24 cellular contexts compared by ENCODE assay signal in the genomic region with DNA sequence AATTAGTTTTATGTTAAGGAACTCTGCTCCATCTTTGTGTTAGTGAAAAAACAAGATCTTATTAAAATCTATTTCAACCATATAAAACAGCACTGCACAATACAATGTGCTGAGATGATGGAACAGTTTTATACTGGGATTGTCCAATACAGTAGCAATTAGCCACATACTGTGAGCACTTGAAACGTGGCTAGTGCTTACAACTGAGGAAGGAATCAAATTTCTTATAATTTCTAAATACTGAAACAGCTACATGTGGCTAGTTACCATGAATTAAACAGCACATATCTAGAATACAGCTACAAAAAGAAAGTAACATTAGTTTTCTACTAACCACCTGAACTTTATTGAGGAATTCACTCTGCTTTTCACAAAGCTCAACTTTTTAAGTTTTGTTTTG.
"Had no signal": no experiment of that assay in that cellular context is flagged by ENCODE, and none has a peak within 500 bp of the region (broad histone marks: within the 10 kb centered on the region; RNA-seq: fewer than 3 reads in every experiment).

No MANE protein-coding gene starts in this region.

- H3K4me1 ChIP-seq: Peyer's patch, SJCRH30 had no signal

- H3K9me3 ChIP-seq: Peyer's patch, SJCRH30, SK-N-SH had no signal

- DNase-seq: activated CD4-positive, alpha-beta T cell treated with anti-CD3 and anti-CD28 coated beads for 4 hours; activated CD8-positive, alpha-beta memory T cell treated with anti-CD3 and anti-CD28 coated beads, Interleukin-2, amount 50 U/mL, for 4 hours; activated CD8-positive, alpha-beta T cell treated with anti-CD3 and anti-CD28 coated beads for 36 hours; activated gamma-delta T cell treated with Interleukin-2 at 50 U/mL for 16 hours; activated naive CD4-positive, alpha-beta T cell treated with anti-CD3 and anti-CD28 coated beads, Interleukin-2, amount 10 ng/mL, durations not matched to agents 7 days and 5 days; activated naive CD8-positive, alpha-beta T cell treated with anti-CD3 and anti-CD28 coated beads for 36 hours; activated T-cell treated with anti-CD3 and anti-CD28 coated beads, Interleukin-2, amount 50 U/mL, for 72 hours; brain microvascular endothelial cell; IMR-90; Kasumi-1; KBM-7; NCI-H1105 treated with DMSO at 0.1 percent for 48 hours; NCI-H1694 treated with DMSO at 0.1 percent for 48 hours; NCI-H2029 treated with DMSO at 0.1 percent for 48 hours; NCI-H2227 treated with DMSO at 0.1 percent for 48 hours; NCI-H510A; NCI-H774; Peyer's patch; Right ventricle myocardium superior; SJCRH30; SK-N-SH; T-helper 1 cell had no signal

- H3K27me3 ChIP-seq: brain microvascular endothelial cell, cardiac muscle cell, Peyer's patch, SJCRH30 had no signal

- H3K4me3 ChIP-seq: cardiac muscle cell, Peyer's patch, SJCRH30 had no signal

- H3K27ac ChIP-seq: brain microvascular endothelial cell, cardiac muscle cell, Peyer's patch, RWPE1, SJCRH30 had no signal

- H3K4me2 ChIP-seq: SK-N-SH had no signal
